8 cellular contexts compared by ENCODE assay signal in genomic region chr15:39781967-39782292, GRCh38. TPM values are rescaled to one million over a fixed set of nuclear protein-coding genes. Genes with fewer than 3 reads are reported as not detected.
DNase-seq lines count a peak whose midpoint lies in the region; ATAC-seq, FAIRE-seq and TF ChIP-seq lines count a peak whose summit lies in the region.

No MANE protein-coding gene starts in this region.

- H3K27ac ChIP-seq in right atrium auricular region (peak overlapping the region; percentile 80 to 83), astrocyte (ENCODE audit: low read depth, low read length) (no peak overlapping the region), lower lobe of right lung (peak overlapping the region; percentile 74), uterus (peak overlapping the region; percentile 92 to 93)

- peaks cover 22% of the 10 kb centered on the region for H3K79me2 ChIP-seq in astrocyte (ENCODE audit: insufficient read depth, low read length)

- H3K4me2 ChIP-seq in astrocyte (ENCODE audit: low read length) = peak overlapping the region; percentile 83

- no peak for TF ChIP-seq CTCF in right atrium auricular region (IDR thresholded peaks at IDR 0.05)
- TF ChIP-seq CTCF in astrocyte (IDR thresholded peaks at IDR 0.05; ENCODE audit: insufficient read depth, low read depth, low read length) = no peak
- no peak for TF ChIP-seq CTCF in lower lobe of right lung (IDR thresholded peaks at IDR 0.05)
- no peak for TF ChIP-seq CTCF in uterus (IDR thresholded peaks at IDR 0.05)

- no peak for DNase-seq in right atrium auricular region (ENCODE audit: low spot score)
- no peak for DNase-seq in Right ventricle myocardium inferior (ENCODE audit: missing footprints)
- no peak for DNase-seq in astrocyte (ENCODE audit: low read depth)
- no peak for DNase-seq in lower lobe of right lung
- DNase-seq in uterus = no peak
- DNase-seq in anterior cingulate cortex (lab: John Stamatoyannopoulos, UW) = no peak
- DNase-seq in RKO (ENCODE audit: low spot score) = no peak

- H3K9me3 ChIP-seq in right atrium auricular region (no peaks in the 10 kb centered on the region), astrocyte (ENCODE audit: insufficient read depth, low read depth, low read length) (no peaks in the 10 kb centered on the region), lower lobe of right lung (no peaks in the 10 kb centered on the region), uterus (no peaks in the 10 kb centered on the region)

- H3K27me3 ChIP-seq in right atrium auricular region (no peaks in the 10 kb centered on the region), astrocyte (ENCODE audit: insufficient read depth, low read length) (no peaks in the 10 kb centered on the region), lower lobe of right lung (ENCODE audit: low read depth) (no peaks in the 10 kb centered on the region), uterus (no peaks in the 10 kb centered on the region)

- no peaks in the 10 kb centered on the region for H3K27me3 Mint-ChIP-seq in astrocyte (ENCODE audit: low read depth, unreplicated experiment)

- peak overlapping the region; percentile 66 for H2AFZ ChIP-seq in astrocyte (ENCODE audit: low read depth, low read length)

- peaks cover 24% of the 10 kb centered on the region for H3K4me1 Mint-ChIP-seq in astrocyte (ENCODE audit: low read depth, unreplicated experiment)

- no peak for TF ChIP-seq POLR2A in uterus (IDR thresholded peaks at IDR 0.05)

- FAIRE-seq in astrocyte (lab: Jason Lieb, UNC) = no peak

- H3K4me3 ChIP-seq in right atrium auricular region = peak overlapping the region; percentile 74 to 76
- H3K4me3 ChIP-seq in astrocyte (ENCODE audit: insufficient read depth, low read depth, low read length) = peak overlapping the region; percentile 50
- peak overlapping the region; percentile 90 for H3K4me3 ChIP-seq in lower lobe of right lung
- H3K4me3 ChIP-seq in uterus = peak overlapping the region; percentile 73 to 95

- H3K36me3 Mint-ChIP-seq in astrocyte (ENCODE audit: low read depth, unreplicated experiment) = no peaks in the 10 kb centered on the region

- peak overlapping the region; percentile 37 for H3K27ac Mint-ChIP-seq in astrocyte (ENCODE audit: unreplicated experiment)

- ATAC-seq in Right ventricle myocardium inferior (no peak), lower lobe of right lung (no peak), HG02571 (IDR thresholded peaks at IDR 0.05; ENCODE audit: unreplicated experiment) (no peak)

- H4K20me1 ChIP-seq in astrocyte (ENCODE audit: insufficient read depth, low read length) = peaks cover 12% of the 10 kb centered on the region

- peak overlapping the region; percentile 38 for H3K9ac ChIP-seq in astrocyte (ENCODE audit: low read length)

- intact Hi-C loops in Right ventricle myocardium inferior (cut with DNase I) = loop anchor here (5.0 kb wide), 2 partner anchors 255 to 325 kb away; partner anchors contain the start of genes BMF and SRP14
- intact Hi-C loops in lower lobe of right lung (cut with DNase I) = no loop called here
- intact Hi-C loops in uterus (cut with DNase I; ENCODE audit: low total_unique reads) = no loop called here

- H3K4me1 ChIP-seq in right atrium auricular region = peaks cover 0 to 20% of the 10 kb centered on the region in 2 donors
- peaks cover 26% of the 10 kb centered on the region for H3K4me1 ChIP-seq in astrocyte (ENCODE audit: insufficient read depth, low read length)
- peaks cover 28% of the 10 kb centered on the region for H3K4me1 ChIP-seq in lower lobe of right lung
- H3K4me1 ChIP-seq in uterus = peaks cover 0 to 6% of the 10 kb centered on the region in 2 donors

- H3K36me3 ChIP-seq in right atrium auricular region (no peaks in the 10 kb centered on the region), astrocyte (ENCODE audit: insufficient read depth, low read length) (no peaks in the 10 kb centered on the region), lower lobe of right lung (no peaks in the 10 kb centered on the region), uterus (no peaks in the 10 kb centered on the region)

- peak overlapping the region; percentile 92 for H3K4me3 Mint-ChIP-seq in astrocyte (ENCODE audit: unreplicated experiment)

- no peaks in the 10 kb centered on the region for H3K9me3 Mint-ChIP-seq in astrocyte (ENCODE audit: unreplicated experiment)

RNA-seq across cellular contexts. Expression of gene FSIP1, which starts 0.7 kb away (rescaled TPM):
- total RNA-seq in right atrium auricular region (under 1 TPM in 1 of 2 donors, not detected in 1; 0.24 TPM), Right ventricle myocardium inferior (0.73 TPM), astrocyte (0.77 and 0.84 TPM in 2 replicates), lower lobe of right lung (2.0 TPM), uterus (1 to 10 TPM in 3 of 4 donors, under 1 TPM in 1; 0.77 to 4.3 (median 2.6) TPM)
